1 cellular context compared by ENCODE assay signal in the genomic region with DNA sequence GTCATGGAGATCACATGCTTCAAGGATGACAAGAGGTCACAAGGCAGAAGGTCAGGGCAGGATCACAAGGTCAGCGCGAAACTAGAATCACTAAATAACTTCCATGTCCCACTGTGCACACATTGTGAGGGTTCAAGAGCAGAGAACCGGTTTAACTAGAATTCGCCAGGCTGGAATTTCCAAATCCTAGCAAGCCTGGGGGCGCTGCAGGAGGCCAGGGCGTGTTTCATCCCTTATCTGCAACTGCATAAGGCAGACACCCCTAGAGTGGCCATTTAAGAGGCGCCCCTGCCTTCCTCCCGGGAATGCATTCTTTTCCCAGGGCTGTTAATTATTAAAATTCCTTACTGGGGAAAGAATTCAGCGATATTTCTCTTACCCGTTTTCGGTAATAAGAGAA.
TF ChIP-seq lines count a peak whose summit lies in the region.

No MANE protein-coding gene starts in this region.

TF ChIP-seq in GM23338, 12 proteins besides CTCF, POLR2A, EP300 and RAD21 (continued from another document):
- TF ChIP-seq, protein P1, sequence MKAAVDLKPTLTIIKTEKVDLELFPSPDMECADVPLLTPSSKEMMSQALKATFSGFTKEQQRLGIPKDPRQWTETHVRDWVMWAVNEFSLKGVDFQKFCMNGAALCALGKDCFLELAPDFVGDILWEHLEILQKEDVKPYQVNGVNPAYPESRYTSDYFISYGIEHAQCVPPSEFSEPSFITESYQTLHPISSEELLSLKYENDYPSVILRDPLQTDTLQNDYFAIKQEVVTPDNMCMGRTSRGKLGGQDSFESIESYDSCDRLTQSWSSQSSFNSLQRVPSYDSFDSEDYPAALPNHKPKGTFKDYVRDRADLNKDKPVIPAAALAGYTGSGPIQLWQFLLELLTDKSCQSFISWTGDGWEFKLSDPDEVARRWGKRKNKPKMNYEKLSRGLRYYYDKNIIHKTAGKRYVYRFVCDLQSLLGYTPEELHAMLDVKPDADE (IDR thresholded peaks at IDR 0.05) = no peak
- TF ChIP-seq POLR2AphosphoS5 (IDR thresholded peaks at IDR 0.05; ENCODE audit: low read depth) (no peak), ZNF114 (CRISPR knock-in tag; IDR thresholded peaks at IDR 0.05) (no peak), EZH2phosphoT487 (IDR thresholded peaks at IDR 0.05; ENCODE audit: unreplicated experiment) (no peak), STAT1 (IDR thresholded peaks at IDR 0.05; ENCODE audit: unreplicated experiment) (no peak)
- TF ChIP-seq, protein P2, sequence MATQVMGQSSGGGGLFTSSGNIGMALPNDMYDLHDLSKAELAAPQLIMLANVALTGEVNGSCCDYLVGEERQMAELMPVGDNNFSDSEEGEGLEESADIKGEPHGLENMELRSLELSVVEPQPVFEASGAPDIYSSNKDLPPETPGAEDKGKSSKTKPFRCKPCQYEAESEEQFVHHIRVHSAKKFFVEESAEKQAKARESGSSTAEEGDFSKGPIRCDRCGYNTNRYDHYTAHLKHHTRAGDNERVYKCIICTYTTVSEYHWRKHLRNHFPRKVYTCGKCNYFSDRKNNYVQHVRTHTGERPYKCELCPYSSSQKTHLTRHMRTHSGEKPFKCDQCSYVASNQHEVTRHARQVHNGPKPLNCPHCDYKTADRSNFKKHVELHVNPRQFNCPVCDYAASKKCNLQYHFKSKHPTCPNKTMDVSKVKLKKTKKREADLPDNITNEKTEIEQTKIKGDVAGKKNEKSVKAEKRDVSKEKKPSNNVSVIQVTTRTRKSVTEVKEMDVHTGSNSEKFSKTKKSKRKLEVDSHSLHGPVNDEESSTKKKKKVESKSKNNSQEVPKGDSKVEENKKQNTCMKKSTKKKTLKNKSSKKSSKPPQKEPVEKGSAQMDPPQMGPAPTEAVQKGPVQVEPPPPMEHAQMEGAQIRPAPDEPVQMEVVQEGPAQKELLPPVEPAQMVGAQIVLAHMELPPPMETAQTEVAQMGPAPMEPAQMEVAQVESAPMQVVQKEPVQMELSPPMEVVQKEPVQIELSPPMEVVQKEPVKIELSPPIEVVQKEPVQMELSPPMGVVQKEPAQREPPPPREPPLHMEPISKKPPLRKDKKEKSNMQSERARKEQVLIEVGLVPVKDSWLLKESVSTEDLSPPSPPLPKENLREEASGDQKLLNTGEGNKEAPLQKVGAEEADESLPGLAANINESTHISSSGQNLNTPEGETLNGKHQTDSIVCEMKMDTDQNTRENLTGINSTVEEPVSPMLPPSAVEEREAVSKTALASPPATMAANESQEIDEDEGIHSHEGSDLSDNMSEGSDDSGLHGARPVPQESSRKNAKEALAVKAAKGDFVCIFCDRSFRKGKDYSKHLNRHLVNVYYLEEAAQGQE (IDR thresholded peaks at IDR 0.05; ENCODE audit: unreplicated experiment) = no peak
